In the genomic region with DNA sequence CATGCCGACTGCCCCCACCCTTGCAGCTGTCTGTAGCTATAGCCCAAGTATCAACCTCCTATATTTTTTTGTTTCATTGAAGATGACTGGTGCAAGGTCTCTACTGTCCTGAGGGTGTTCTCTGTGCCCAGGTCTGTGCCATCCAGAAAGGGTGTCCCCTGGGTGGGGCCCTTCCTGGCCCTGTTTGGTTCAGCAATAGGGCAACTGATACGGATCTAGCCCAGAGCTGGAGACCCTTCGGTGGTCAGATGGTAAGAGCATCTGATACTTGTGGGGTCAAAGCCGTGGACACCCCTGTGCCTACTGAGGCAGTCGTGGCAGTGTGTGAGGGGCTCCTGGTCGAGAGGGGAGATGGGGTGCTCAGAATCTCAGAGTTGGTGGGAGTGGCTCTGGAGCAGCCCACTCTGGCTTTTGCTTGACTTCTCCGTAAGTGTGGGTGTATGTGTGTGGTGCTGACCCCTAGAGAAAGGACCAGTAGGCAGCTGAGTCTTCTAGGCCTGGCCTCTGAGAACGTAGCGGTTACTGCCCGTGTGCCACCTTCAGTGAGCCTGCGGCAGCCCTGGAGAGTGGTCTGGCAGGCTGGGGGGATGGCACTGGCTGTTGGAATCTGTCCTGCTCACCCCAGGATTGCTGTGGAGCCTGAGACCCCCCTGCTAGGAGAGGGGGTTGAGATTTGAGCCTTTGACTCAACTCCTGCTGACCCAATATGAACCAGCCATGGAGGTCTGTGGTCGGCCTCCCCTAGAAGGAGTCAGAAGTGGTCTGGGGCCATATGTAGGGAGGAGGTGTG, we compare ENCODE assay signal across 10 cellular contexts. TPM values are rescaled to one million over a fixed set of nuclear protein-coding genes. Genes with fewer than 3 reads are reported as not detected.
DNase-seq lines count a peak whose midpoint lies in the region; ATAC-seq and TF ChIP-seq lines count a peak whose summit lies in the region.
"Had no signal": no experiment of that assay in that cellular context is flagged by ENCODE, and none has a peak within 500 bp of the region (broad histone marks: within the 10 kb centered on the region; RNA-seq: fewer than 3 reads in every experiment).

No MANE protein-coding gene starts in this region.

- H3K4ac ChIP-seq in trophoblast cell (ENCODE audit: low read depth, low read length) = peak overlapping the region; percentile 22

- CTCF ChIA-PET in Panc1 (lab: Charles Lee) = no interaction called here

- H2BK120ac ChIP-seq in trophoblast cell (ENCODE audit: insufficient read depth, low read length, poor library complexity) = no peak overlapping the region

- no TSS peak for BruUV-seq in Panc1 (replicated peaks; lab: Mats Ljungman, UMichigan)

- no peak overlapping the region for H2AFZ ChIP-seq in trophoblast cell (ENCODE audit: insufficient read depth, low read length, poor library complexity)

- H3K79me1 ChIP-seq in trophoblast cell (ENCODE audit: low read length) = peaks cover 14% of the 10 kb centered on the region

- no peak overlapping the region for H3K23ac ChIP-seq in trophoblast cell (ENCODE audit: low read length)

- H3K4me3 ChIP-seq in GM12864 (ENCODE audit: low read depth, low read length) (peak overlapping the region; percentile 90; the same call in 1 of the 2 replicates), Panc1 (ENCODE audit: low read depth in 2 of 2, low read length in 2 of 2) (peak overlapping the region; percentile 84 to 92; a peak in 3 of 4 replicates), endocrine pancreas (ENCODE audit: control insufficient read depth, insufficient read depth, low read length) (peak overlapping the region; percentile 49), trophoblast cell (ENCODE audit: low read depth, low read length) (no peak overlapping the region)

- no peak overlapping the region for H4K8ac ChIP-seq in trophoblast cell (ENCODE audit: low read depth, low read length)

- no peaks in the 10 kb centered on the region for H3K27me3 ChIP-seq in Panc1 (ENCODE audit: control insufficient read depth, insufficient read depth, low read length)
- no peaks in the 10 kb centered on the region for H3K27me3 ChIP-seq in endocrine pancreas (ENCODE audit: control insufficient read depth, insufficient read depth, low read length)
- H3K27me3 ChIP-seq in trophoblast cell (ENCODE audit: insufficient read depth, low read length) = no peaks in the 10 kb centered on the region

- peaks cover 9% of the 10 kb centered on the region for H3K79me2 ChIP-seq in trophoblast cell (ENCODE audit: control insufficient read depth, insufficient read depth, low read length, poor library complexity)

- POLR2A ChIA-PET in Panc1 (lab: Charles Lee) = no interaction called here

- DNase-seq in GM12864 (ENCODE audit: low read depth) (no peak), Panc1 (ENCODE audit: low read depth, low spot score) (no peak), trophoblast cell (no peak), superior temporal gyrus (ENCODE audit: extremely low spot score) (no peak), DMS53 (lab: John Stamatoyannopoulos, UW) (no peak)
- DNase-seq: GOT3 had no signal

- H3K27ac ChIP-seq in Panc1 (ENCODE audit: low read length) (no peak overlapping the region), trophoblast cell (ENCODE audit: low read depth, low read length) (no peak overlapping the region)
- H3K27ac ChIP-seq: psoas muscle had no signal

- H3K4me2 ChIP-seq in trophoblast cell (ENCODE audit: low read length) = no peak overlapping the region

- H3K36me3 ChIP-seq in Panc1 (ENCODE audit: control insufficient read depth, insufficient read depth, low read length) = no peaks in the 10 kb centered on the region
- H3K36me3 ChIP-seq in endocrine pancreas (ENCODE audit: control insufficient read depth, insufficient read depth, low read length) = no peaks in the 10 kb centered on the region
- peaks cover 15 to 16% of the 10 kb centered on the region in 2 experiments for H3K36me3 ChIP-seq in trophoblast cell (ENCODE audit: control insufficient read depth in 1 of 2, insufficient read depth in 2 of 2, low read length in 2 of 2)

- H2AK5ac ChIP-seq in trophoblast cell (ENCODE audit: low read length) = no peak overlapping the region

- no peak overlapping the region for H4K91ac ChIP-seq in trophoblast cell (ENCODE audit: low read depth, low read length)

- H2BK5ac ChIP-seq in trophoblast cell (ENCODE audit: low read depth, low read length, poor library complexity) = no peak overlapping the region

- TF ChIP-seq CTCF in GM12864 (IDR thresholded peaks at IDR 0.05; ENCODE audit: low read depth, low read length, missing control alignments) (no peak), Panc1 (IDR thresholded peaks at IDR 0.05) (no peak)

- no CpG with 5 or more reads among the region's 12 CpGs for WGBS in trophoblast cell (ENCODE audit: extremely low coverage, insufficient coverage, insufficient read length)

- no peak overlapping the region for H2BK12ac ChIP-seq in trophoblast cell (ENCODE audit: low read length)

- peak overlapping the region; percentile 2 for H3K18ac ChIP-seq in trophoblast cell (ENCODE audit: low read length)

- ATAC-seq in Panc1 (no peak), HG02642 (IDR thresholded peaks at IDR 0.05; ENCODE audit: poor library complexity, unreplicated experiment) (no peak)
- ATAC-seq: psoas muscle had no signal

- no peak overlapping the region for H4K12ac ChIP-seq in trophoblast cell (ENCODE audit: low read depth, low read length)

- H3K4me1 ChIP-seq in Panc1 (ENCODE audit: control insufficient read depth, insufficient read depth, low read length) (peaks cover 15% of the 10 kb centered on the region), endocrine pancreas (ENCODE audit: control insufficient read depth, insufficient read depth, low read length) (peaks cover 5% of the 10 kb centered on the region), trophoblast cell (ENCODE audit: control insufficient read depth in 1 of 2, insufficient read depth in 2 of 2, low read length in 2 of 2) (peaks cover 4 to 9% of the 10 kb centered on the region in 2 experiments)

- H3K9me3 ChIP-seq in Panc1 (ENCODE audit: control insufficient read depth, insufficient read depth, low read depth, low read length) (no peaks in the 10 kb centered on the region), endocrine pancreas (ENCODE audit: control insufficient read depth, low read length) (no peaks in the 10 kb centered on the region), trophoblast cell (ENCODE audit: insufficient read depth, low read depth, low read length) (no peaks in the 10 kb centered on the region)
- H3K9me3 ChIP-seq: psoas muscle had no signal

- peak overlapping the region; percentile 84 for H3K9ac ChIP-seq in endocrine pancreas (ENCODE audit: control insufficient read depth, insufficient read depth, low read length)
- no peak overlapping the region for H3K9ac ChIP-seq in trophoblast cell (ENCODE audit: low read length)

- no peak overlapping the region for H3K14ac ChIP-seq in trophoblast cell (ENCODE audit: low read length)

- in situ Hi-C loops in Panc1 (cut with HindIII; ENCODE audit: low pct_unique_long_range_greater_than_20kb, low sequenced_read_pairs) = no loop called here

- intact Hi-C loops in Panc1 (cut with micrococcal nuclease; ENCODE audit: unreplicated experiment) = loop anchor here (5.0 kb wide), 1 partner anchor 75 kb away; a partner anchor contains a TSS

RNA-seq across cellular contexts. Expression of a gene that starts 2.7 kb away (rescaled TPM):
- total RNA-seq in Panc1 (2021; ENCODE audit: unreplicated experiment) = 85.8 TPM
- polyA plus RNA-seq in Panc1 (2012; ENCODE audit: insufficient read length) = 58.1 TPM
- 31.5 and 36.1 TPM in 2 replicates for polyA plus RNA-seq in trophoblast cell (2013)

RNA-seq across cellular contexts. Expression of a gene that starts 2.9 kb away (rescaled TPM):
- total RNA-seq in Panc1 (2021; ENCODE audit: unreplicated experiment) = 0.44 TPM
- not detected for polyA plus RNA-seq in Panc1 (2012; ENCODE audit: insufficient read length)
- polyA plus RNA-seq in trophoblast cell (2013) = 0.04 TPM in 1 of 2 replicates, not detected in the other
- total RNA-seq: frontal cortex, psoas muscle had no signal

RNA-seq across cellular contexts. Expression of a gene that starts 33.6 kb away (rescaled TPM):
- total RNA-seq in Panc1 (2021; ENCODE audit: unreplicated experiment) = 22.0 TPM
- polyA plus RNA-seq in Panc1 (2012; ENCODE audit: insufficient read length) = 15.3 TPM
- polyA plus RNA-seq in trophoblast cell (2013) = 7.8 and 8.6 TPM in 2 replicates

RNA-seq across cellular contexts. Expression of a gene that starts 45.6 kb away (rescaled TPM):
- 10.2 TPM for total RNA-seq in Panc1 (2021; ENCODE audit: unreplicated experiment)
- 12.9 TPM for polyA plus RNA-seq in Panc1 (2012; ENCODE audit: insufficient read length)
- polyA plus RNA-seq in trophoblast cell (2013) = 7.6 and 7.7 TPM in 2 replicates
